In genomic region chr14:61320806-61321384, GRCh38 we compare ENCODE assay signal across 8 cellular contexts.
A peak's percentile ranks its signal among the peaks of the same experiment; 100 is the strongest.
DNase-seq lines count a peak whose midpoint lies in the region; ATAC-seq lines count a peak whose summit lies in the region.

No MANE protein-coding gene starts in this region.

- intact Hi-C loops in posterior cingulate gyrus (cut with DNase I) = loop anchor here (10.0 kb wide), 1 partner anchor 114 kb away; no protein-coding TSS in a partner anchor

- DNase-seq in stimulated activated naive CD8-positive, alpha-beta T cell treated with anti-CD3 and anti-CD28 coated beads, Interleukin-15, amount 100 ng/mL, for 72 hours = no peak
- DNase-seq in NCI-H524 (lab: John Stamatoyannopoulos, UW) = no peak
- no peak for DNase-seq in stimulated activated CD4-positive, alpha-beta T cell treated with anti-CD3 and anti-CD28 coated beads, Interleukin-2, amount 100 ng/mL, for 48 hours
- DNase-seq in activated CD4-positive, CD25-positive, alpha-beta regulatory T cell treated with anti-CD3 and anti-CD28 coated beads, Interleukin-2, amount 50 U/mL, for 72 hours = no peak
- DNase-seq in posterior cingulate gyrus = no peak

- peaks cover 10% of the 10 kb centered on the region for H3K36me3 Mint-ChIP-seq in activated naive CD8-positive, alpha-beta T cell

- no peak overlapping the region for H3K9ac ChIP-seq in iPS-15b (ENCODE audit: low read depth, low read length)

- H3K27ac Mint-ChIP-seq in activated naive CD8-positive, alpha-beta T cell = peak overlapping the region; percentile 68
- H3K27ac Mint-ChIP-seq in stimulated activated naive CD8-positive, alpha-beta T cell treated with anti-CD3 and anti-CD28 coated beads, Interleukin-15, amount 100 ng/mL, for 72 hours = no peak overlapping the region

- no peaks in the 10 kb centered on the region for H3K9me3 ChIP-seq in iPS-15b (ENCODE audit: control insufficient read depth, insufficient read depth, low read length)

- no peaks in the 10 kb centered on the region for H3K36me3 ChIP-seq in iPS-15b (ENCODE audit: control insufficient read depth, insufficient read depth, low read length)

- H3K27me3 Mint-ChIP-seq in activated naive CD8-positive, alpha-beta T cell = no peaks in the 10 kb centered on the region
- H3K27me3 Mint-ChIP-seq in stimulated activated naive CD8-positive, alpha-beta T cell treated with anti-CD3 and anti-CD28 coated beads, Interleukin-15, amount 100 ng/mL, for 72 hours = no peaks in the 10 kb centered on the region

- peak; percentile 5 for ATAC-seq in HG03378 (IDR thresholded peaks at IDR 0.05; ENCODE audit: unreplicated experiment)
- ATAC-seq in stimulated activated naive CD8-positive, alpha-beta T cell treated with anti-CD3 and anti-CD28 coated beads, Interleukin-15, amount 100 ng/mL, for 72 hours = no peak

- peaks cover 10% of the 10 kb centered on the region for H3K4me1 ChIP-seq in iPS-15b (ENCODE audit: control insufficient read depth, insufficient read depth, low read length)

- peaks cover 31% of the 10 kb centered on the region for H3K4me1 Mint-ChIP-seq in activated naive CD8-positive, alpha-beta T cell (ENCODE audit: low read depth)
- H3K4me1 Mint-ChIP-seq in stimulated activated naive CD8-positive, alpha-beta T cell treated with anti-CD3 and anti-CD28 coated beads, Interleukin-15, amount 100 ng/mL, for 72 hours = peaks cover 10% of the 10 kb centered on the region

- H3K27me3 ChIP-seq in iPS-15b (ENCODE audit: control insufficient read depth, insufficient read depth, low read length) = peaks cover 37% of the 10 kb centered on the region

- H3K4me3 ChIP-seq in iPS-15b (ENCODE audit: low read depth, low read length) = peak overlapping the region; percentile 72

- H3K4me3 Mint-ChIP-seq in activated naive CD8-positive, alpha-beta T cell = no peak overlapping the region
- peak overlapping the region; percentile 42 to 97 for H3K4me3 Mint-ChIP-seq in stimulated activated naive CD8-positive, alpha-beta T cell treated with anti-CD3 and anti-CD28 coated beads, Interleukin-15, amount 100 ng/mL, for 72 hours

- H3K9me3 Mint-ChIP-seq in activated naive CD8-positive, alpha-beta T cell (ENCODE audit: low read depth) = no peaks in the 10 kb centered on the region
- H3K9me3 Mint-ChIP-seq in stimulated activated naive CD8-positive, alpha-beta T cell treated with anti-CD3 and anti-CD28 coated beads, Interleukin-15, amount 100 ng/mL, for 72 hours = no peaks in the 10 kb centered on the region
